Comparison of ENCODE assay signal across 8 cellular contexts in genomic region chr10:26725837-26726727, GRCh38. TPM values are rescaled to one million over a fixed set of nuclear protein-coding genes. Genes with fewer than 3 reads are reported as not detected.
DNase-seq lines count a peak whose midpoint lies in the region; ATAC-seq and TF ChIP-seq lines count a peak whose summit lies in the region.

No MANE protein-coding gene starts in this region.

- TF ChIP-seq CTCF in GM20000 (IDR thresholded peaks at IDR 0.05; ENCODE audit: extremely low read depth, missing control alignments) = peak; percentile 80
- peak; percentile 89 for TF ChIP-seq CTCF in epithelial cell of proximal tubule (conservative IDR thresholded peaks at IDR 0.05; ENCODE audit: low read depth, low read length)

- POLR2A ChIA-PET in activated CD4-positive, alpha-beta T cell treated with anti-CD3 and anti-CD28 coated beads, Interleukin-2, amount 10 ng/mL, durations not matched to agents 7 days and 5 days (lab: Charles Lee) = interaction anchor here (0.6 kb wide), 1 partner anchor 30 kb away, joined by 4 read pairs; no protein-coding TSS in a partner anchor

- no peaks in the 10 kb centered on the region for H3K9me3 Mint-ChIP-seq in activated CD4-positive, alpha-beta T cell treated with anti-CD3 and anti-CD28 coated beads, Interleukin-2, amount 10 ng/mL, durations not matched to agents 7 days and 5 days

- CTCF ChIA-PET in activated CD4-positive, alpha-beta T cell treated with anti-CD3 and anti-CD28 coated beads, Interleukin-2, amount 10 ng/mL, durations not matched to agents 7 days and 5 days (lab: Charles Lee) = interaction anchor here (0.6 to 2.1 kb wide), 17 partner anchors 9 to 808 kb away, joined by 3 to 20 read pairs (median 4); partner anchors contain the start of gene PDSS1

- no peak overlapping the region for H3K27ac Mint-ChIP-seq in activated CD4-positive, alpha-beta T cell treated with anti-CD3 and anti-CD28 coated beads, Interleukin-2, amount 10 ng/mL, durations not matched to agents 7 days and 5 days

- H3K4me3 ChIP-seq in epithelial cell of proximal tubule (ENCODE audit: low read depth, low read length) = no peak overlapping the region

- no peak overlapping the region for H3K4me3 Mint-ChIP-seq in activated CD4-positive, alpha-beta T cell treated with anti-CD3 and anti-CD28 coated beads, Interleukin-2, amount 10 ng/mL, durations not matched to agents 7 days and 5 days

- H3K27me3 Mint-ChIP-seq in activated CD4-positive, alpha-beta T cell treated with anti-CD3 and anti-CD28 coated beads, Interleukin-2, amount 10 ng/mL, durations not matched to agents 7 days and 5 days = no peaks in the 10 kb centered on the region

- no peak for ATAC-seq in GM18873 (IDR thresholded peaks at IDR 0.05; ENCODE audit: low FRiP score, unreplicated experiment)

- DNase-seq in CMK (ENCODE audit: low read depth) (peak; percentile 18), GM20000 (ENCODE audit: low spot score) (peak; percentile 55), NCI-H345 (lab: John Stamatoyannopoulos, UW) (peak; percentile 8), epithelial cell of proximal tubule (ENCODE audit: low read depth) (no peak), myocyte (ENCODE audit: low read depth) (peak; percentile 64), ureter (ENCODE audit: low spot score) (peak; percentile 63)
- peak; percentile 44 for DNase-seq in activated CD4-positive, alpha-beta T cell treated with anti-CD3 and anti-CD28 coated beads, Interleukin-2, amount 10 ng/mL, durations not matched to agents 7 days and 5 days

- H3K36me3 Mint-ChIP-seq in activated CD4-positive, alpha-beta T cell treated with anti-CD3 and anti-CD28 coated beads, Interleukin-2, amount 10 ng/mL, durations not matched to agents 7 days and 5 days (ENCODE audit: low read depth) = peaks cover 27% of the 10 kb centered on the region

- peaks cover 15% of the 10 kb centered on the region for H3K4me1 Mint-ChIP-seq in activated CD4-positive, alpha-beta T cell treated with anti-CD3 and anti-CD28 coated beads, Interleukin-2, amount 10 ng/mL, durations not matched to agents 7 days and 5 days

RNA-seq across cellular contexts. Expression of gene PDSS1, which starts 28.6 kb away (rescaled TPM):
- total RNA-seq in activated CD4-positive, alpha-beta T cell treated with anti-CD3 and anti-CD28 coated beads, Interleukin-2, amount 10 ng/mL, durations not matched to agents 7 days and 5 days = 10 to 100 TPM; 13.7 to 17.6 TPM
- total RNA-seq in epithelial cell of proximal tubule (8.8 and 25.0 TPM in 2 replicates), myocyte (2.0 and 5.0 TPM in 2 replicates), ureter (8.8 TPM)
- 2.0 TPM for polyA plus RNA-seq in myocyte (2012)
